Comparison of ENCODE assay signal across 27 cellular contexts in genomic region chr5:59943721-59944120, GRCh38.
"Had no signal": no experiment of that assay in that cellular context is flagged by ENCODE, and none has a peak within 500 bp of the region (broad histone marks: within the 10 kb centered on the region; RNA-seq: fewer than 3 reads in every experiment).

No MANE protein-coding gene starts in this region.

- H3K9me3 Mint-ChIP-seq: activated CD4-positive, alpha-beta T cell treated with anti-CD3 and anti-CD28 coated beads, Interleukin-2, amount 10 ng/mL, durations not matched to agents 7 days and 5 days; activated T-helper 17 cell treated with anti-CD3 and anti-CD28 coated beads, Interleukin-2, amount 50 U/mL, for 72 hours; memory B cell; nephron progenitor cell; stimulated activated naive B cell treated with anti-CD40 and anti-IgM and Interleukin-4, amounts not matched to agents 10 μg/mL and 1 μg/mL and 100 μg/mL, for 72 hours; T-helper 2 cell treated with Interferon-gamma antibody and Interleukin-4, amounts not matched to agents 5 μg/mL and 100 μg/mL, for 36 hours had no signal

- H3K4me1 Mint-ChIP-seq: activated CD4-positive, alpha-beta T cell treated with anti-CD3 and anti-CD28 coated beads, Interleukin-2, amount 10 ng/mL, durations not matched to agents 7 days and 5 days; activated T-helper 17 cell treated with anti-CD3 and anti-CD28 coated beads, Interleukin-2, amount 50 U/mL, for 72 hours; memory B cell; stimulated activated naive B cell treated with anti-CD40 and anti-IgM and Interleukin-4, amounts not matched to agents 10 μg/mL and 1 μg/mL and 100 μg/mL, for 72 hours; T-cell had no signal

- H3K36me3 ChIP-seq: adrenal gland, ascending aorta, esophagus squamous epithelium, gastroesophageal sphincter, upper lobe of left lung had no signal

- H3K79me2 ChIP-seq: parathyroid adenoma had no signal

- H3K36me3 Mint-ChIP-seq: activated naive CD8-positive, alpha-beta T cell; stimulated activated naive B cell treated with anti-CD40 and anti-IgM and Interleukin-4, amounts not matched to agents 10 μg/mL and 1 μg/mL and 100 μg/mL, for 72 hours; T-cell had no signal

- H3K27me3 ChIP-seq: adrenal gland, ascending aorta, dorsolateral prefrontal cortex, esophagus squamous epithelium, gastroesophageal sphincter, testis, upper lobe of left lung had no signal

- DNase-seq: activated CD4-positive, alpha-beta T cell treated with anti-CD3 and anti-CD28 coated beads, Interleukin-2, amount 10 ng/mL, durations not matched to agents 7 days and 5 days; activated CD4-positive, CD25-positive, alpha-beta regulatory T cell treated with anti-CD3 and anti-CD28 coated beads, Interleukin-2, amount 50 U/mL, for 72 hours; activated CD8-positive, alpha-beta T cell treated with anti-CD3 and anti-CD28 coated beads, Interleukin-2, amount 10 ng/mL, durations not matched to agents 7 days and 5 days; activated naive CD4-positive, alpha-beta T cell; adrenal gland; central memory CD4-positive, alpha-beta T cell; dorsolateral prefrontal cortex; effector memory CD8-positive, alpha-beta T cell; esophagus squamous epithelium; head of caudate nucleus; hypothalamus; nephron progenitor cell; stimulated activated CD4-positive, alpha-beta T cell treated with anti-CD3 and anti-CD28 coated beads, Interleukin-2, amount 100 ng/mL, for 48 hours; stimulated activated CD8-positive, alpha-beta memory T cell treated with anti-CD3 and anti-CD28 coated beads, Interleukin-4, amount 100 ng/mL, for 48 hours; stimulated activated naive B cell treated with anti-CD40 and anti-IgM and Interleukin-4, amounts not matched to agents 10 μg/mL and 1 μg/mL and 100 μg/mL, for 72 hours; T-cell; testis; upper lobe of left lung had no signal

- H3K27ac Mint-ChIP-seq: activated CD4-positive, alpha-beta T cell treated with anti-CD3 and anti-CD28 coated beads, Interleukin-2, amount 10 ng/mL, durations not matched to agents 7 days and 5 days; activated CD8-positive, alpha-beta T cell treated with anti-CD3 and anti-CD28 coated beads, Interleukin-2, amount 10 ng/mL, durations not matched to agents 7 days and 5 days; activated naive CD8-positive, alpha-beta T cell; activated T-helper 17 cell treated with anti-CD3 and anti-CD28 coated beads, Interleukin-2, amount 50 U/mL, for 72 hours; effector memory CD8-positive, alpha-beta T cell; memory B cell; nephron progenitor cell; stimulated activated naive B cell treated with anti-CD40 and anti-IgM and Interleukin-4, amounts not matched to agents 10 μg/mL and 1 μg/mL and 100 μg/mL, for 72 hours; T-cell; T-helper 2 cell treated with Interferon-gamma antibody and Interleukin-4, amounts not matched to agents 5 μg/mL and 100 μg/mL, for 36 hours had no signal

- H3K27me3 Mint-ChIP-seq: activated CD4-positive, alpha-beta T cell treated with anti-CD3 and anti-CD28 coated beads, Interleukin-2, amount 10 ng/mL, durations not matched to agents 7 days and 5 days; activated naive CD8-positive, alpha-beta T cell; effector memory CD8-positive, alpha-beta T cell; stimulated activated naive B cell treated with anti-CD40 and anti-IgM and Interleukin-4, amounts not matched to agents 10 μg/mL and 1 μg/mL and 100 μg/mL, for 72 hours had no signal

- H3K4me1 ChIP-seq: adrenal gland, esophagus squamous epithelium, gastroesophageal sphincter, parathyroid adenoma, testis, upper lobe of left lung had no signal

- ATAC-seq: activated CD8-positive, alpha-beta T cell treated with anti-CD3 and anti-CD28 coated beads, Interleukin-2, amount 10 ng/mL, durations not matched to agents 7 days and 5 days; activated T-helper 17 cell treated with anti-CD3 and anti-CD28 coated beads, Interleukin-2, amount 50 U/mL, for 72 hours; effector memory CD8-positive, alpha-beta T cell; gastroesophageal sphincter; sciatic nerve; stimulated activated naive B cell treated with anti-CD40 and anti-IgM and Interleukin-4, amounts not matched to agents 10 μg/mL and 1 μg/mL and 100 μg/mL, for 72 hours; T-cell had no signal

- H3K4me3 ChIP-seq: adrenal gland, ascending aorta, dorsolateral prefrontal cortex, esophagus squamous epithelium, gastroesophageal sphincter, testis, upper lobe of left lung had no signal

- H3K27ac ChIP-seq: adrenal gland, ascending aorta, dorsolateral prefrontal cortex, esophagus squamous epithelium, gastroesophageal sphincter, parathyroid adenoma, testis, upper lobe of left lung, VCaP had no signal

- H2AFZ ChIP-seq: parathyroid adenoma had no signal

- H3K4me3 Mint-ChIP-seq: activated CD4-positive, alpha-beta T cell treated with anti-CD3 and anti-CD28 coated beads, Interleukin-2, amount 10 ng/mL, durations not matched to agents 7 days and 5 days; activated CD8-positive, alpha-beta T cell treated with anti-CD3 and anti-CD28 coated beads, Interleukin-2, amount 10 ng/mL, durations not matched to agents 7 days and 5 days; activated naive CD8-positive, alpha-beta T cell; activated T-helper 17 cell treated with anti-CD3 and anti-CD28 coated beads, Interleukin-2, amount 50 U/mL, for 72 hours; effector memory CD8-positive, alpha-beta T cell; memory B cell; nephron progenitor cell; stimulated activated naive B cell treated with anti-CD40 and anti-IgM and Interleukin-4, amounts not matched to agents 10 μg/mL and 1 μg/mL and 100 μg/mL, for 72 hours; T-cell; T-helper 2 cell treated with Interferon-gamma antibody and Interleukin-4, amounts not matched to agents 5 μg/mL and 100 μg/mL, for 36 hours had no signal

- H3K9me3 ChIP-seq: adrenal gland, ascending aorta, esophagus squamous epithelium, gastroesophageal sphincter, testis, upper lobe of left lung had no signal
